In genomic region chr2:159939946-159940345, GRCh38 we compare ENCODE assay signal across 2 cellular contexts.
TF ChIP-seq lines count a peak whose summit lies in the region.

No MANE protein-coding gene starts in this region.

TF ChIP-seq in SK-N-SH treated with all-trans-retinoic acid at 6 μM for 48 hours, 23 proteins besides CTCF, POLR2A, EP300 and RAD21:
- TF ChIP-seq TSHZ2 (CRISPR knock-in tag; IDR thresholded peaks at IDR 0.05): no peak
- TF ChIP-seq CSDC2 (CRISPR knock-in tag; IDR thresholded peaks at IDR 0.05): no peak
- no peak for TF ChIP-seq PPARA (CRISPR knock-in tag; IDR thresholded peaks at IDR 0.05; ENCODE audit: borderline replicate concordance)
- TF ChIP-seq RARB (CRISPR knock-in tag; IDR thresholded peaks at IDR 0.05): no peak
- no peak for TF ChIP-seq TCF4 (CRISPR knock-in tag; IDR thresholded peaks at IDR 0.05; ENCODE audit: borderline replicate concordance)
- TF ChIP-seq ZFP3 (CRISPR knock-in tag; IDR thresholded peaks at IDR 0.05): no peak
- no peak for TF ChIP-seq OSR1 (CRISPR knock-in tag; IDR thresholded peaks at IDR 0.05)
- TF ChIP-seq SNAI2 (CRISPR knock-in tag; IDR thresholded peaks at IDR 0.05): no peak
- TF ChIP-seq TOX (CRISPR knock-in tag; IDR thresholded peaks at IDR 0.05; ENCODE audit: borderline replicate concordance): no peak
- no peak for TF ChIP-seq POU6F1 (CRISPR knock-in tag; IDR thresholded peaks at IDR 0.05; ENCODE audit: borderline replicate concordance, low read depth)
- TF ChIP-seq ZNF565 (CRISPR knock-in tag; conservative IDR thresholded peaks at IDR 0.05; ENCODE audit: low read depth): no peak
- TF ChIP-seq ZNF8 (CRISPR knock-in tag; IDR thresholded peaks at IDR 0.05): no peak
- TF ChIP-seq ESRRG (CRISPR knock-in tag; IDR thresholded peaks at IDR 0.05): no peak
- no peak for TF ChIP-seq CREB5 (CRISPR knock-in tag; IDR thresholded peaks at IDR 0.05; ENCODE audit: low read depth)

TF ChIP-seq in HepG2, 621 proteins besides CTCF, POLR2A, EP300 and RAD21 (continued from another document):
- TF ChIP-seq ZSCAN31 (CRISPR knock-in tag; IDR thresholded peaks at IDR 0.05; ENCODE audit: low read depth) (no peak), STAG1 (CRISPR knock-in tag; IDR thresholded peaks at IDR 0.05) (peak; percentile 70)
TF ChIP-seq in HepG2: peak in this region for 2.
